ENCODE assay signal across 18 cellular contexts in genomic region chr15:40122239-40122638, GRCh38.
"Had no signal": no experiment of that assay in that cellular context is flagged by ENCODE, and none has a peak within 500 bp of the region (broad histone marks: within the 10 kb centered on the region; RNA-seq: fewer than 3 reads in every experiment).

No MANE protein-coding gene starts in this region.

- H3K36me3 Mint-ChIP-seq: activated naive CD4-positive, alpha-beta T cell treated with anti-CD3 and anti-CD28 coated beads, Interleukin-2, amount 50 U/mL, for 24 hours; memory B cell had no signal

- H3K79me2 ChIP-seq: hepatocyte had no signal

- H3K4me1 Mint-ChIP-seq: activated naive CD4-positive, alpha-beta T cell treated with anti-CD3 and anti-CD28 coated beads, Interleukin-2, amount 50 U/mL, for 24 hours; memory B cell; stimulated activated naive CD8-positive, alpha-beta T cell treated with anti-CD3 and anti-CD28 coated beads, Interleukin-15, amount 100 ng/mL, for 72 hours; T-helper 17 cell had no signal

- ATAC-seq: stimulated activated naive CD8-positive, alpha-beta T cell treated with anti-CD3 and anti-CD28 coated beads, Interleukin-15, amount 100 ng/mL, for 72 hours; T-helper 17 cell had no signal

- H3K27ac ChIP-seq: hepatocyte, thoracic aorta had no signal

- DNase-seq: activated CD4-positive, alpha-beta T cell treated with anti-CD3 and anti-CD28 coated beads, Interleukin-2, amount 50 U/mL, for 1 hour; activated CD4-positive, CD25-positive, alpha-beta regulatory T cell; activated effector memory CD4-positive, alpha-beta T cell treated with Interleukin-2 at 50 U/mL for 16 hours; activated T-cell treated with anti-CD3 and anti-CD28 coated beads, Interleukin-2, amount 50 U/mL, for 24 hours; central memory CD4-positive, alpha-beta T cell; effector CD8-positive, alpha-beta T cell; nephron progenitor cell; stimulated activated CD4-positive, alpha-beta T cell treated with anti-CD3 and anti-CD28 coated beads, Interleukin-4, amount 100 ng/mL, for 24 hours; stimulated activated naive CD8-positive, alpha-beta T cell treated with anti-CD3 and anti-CD28 coated beads, Interleukin-15, amount 100 ng/mL, for 72 hours; T-helper 17 cell had no signal

- H3K4me3 Mint-ChIP-seq: activated naive CD4-positive, alpha-beta T cell treated with anti-CD3 and anti-CD28 coated beads, Interleukin-2, amount 50 U/mL, for 24 hours; activated T-cell treated with anti-CD3 and anti-CD28 coated beads, Interleukin-2, amount 50 U/mL, for 24 hours; memory B cell; nephron progenitor cell; stimulated activated naive CD8-positive, alpha-beta T cell treated with anti-CD3 and anti-CD28 coated beads, Interleukin-15, amount 100 ng/mL, for 72 hours; T-helper 17 cell had no signal

- FAIRE-seq: frontal cortex, TTC549, urothelium cell line had no signal

- H3K9me3 ChIP-seq: thoracic aorta had no signal

- H3K27me3 ChIP-seq: hepatocyte had no signal

- H3K27me3 Mint-ChIP-seq: activated naive CD4-positive, alpha-beta T cell treated with anti-CD3 and anti-CD28 coated beads, Interleukin-2, amount 50 U/mL, for 24 hours; activated T-cell treated with anti-CD3 and anti-CD28 coated beads, Interleukin-2, amount 50 U/mL, for 24 hours; stimulated activated naive CD8-positive, alpha-beta T cell treated with anti-CD3 and anti-CD28 coated beads, Interleukin-15, amount 100 ng/mL, for 72 hours had no signal

- H3K27ac Mint-ChIP-seq: activated naive CD4-positive, alpha-beta T cell treated with anti-CD3 and anti-CD28 coated beads, Interleukin-2, amount 50 U/mL, for 24 hours; activated T-cell treated with anti-CD3 and anti-CD28 coated beads, Interleukin-2, amount 50 U/mL, for 24 hours; memory B cell; nephron progenitor cell; stimulated activated naive CD8-positive, alpha-beta T cell treated with anti-CD3 and anti-CD28 coated beads, Interleukin-15, amount 100 ng/mL, for 72 hours; T-helper 17 cell had no signal

- H2AFZ ChIP-seq: hepatocyte had no signal

- H3K36me3 ChIP-seq: thoracic aorta had no signal

- H3K9me3 Mint-ChIP-seq: activated naive CD4-positive, alpha-beta T cell treated with anti-CD3 and anti-CD28 coated beads, Interleukin-2, amount 50 U/mL, for 24 hours; activated T-cell treated with anti-CD3 and anti-CD28 coated beads, Interleukin-2, amount 50 U/mL, for 24 hours; memory B cell; nephron progenitor cell; stimulated activated naive CD8-positive, alpha-beta T cell treated with anti-CD3 and anti-CD28 coated beads, Interleukin-15, amount 100 ng/mL, for 72 hours had no signal

- H3K4me3 ChIP-seq: coronary artery, hepatocyte, thoracic aorta had no signal

- H3K4me2 ChIP-seq: hepatocyte had no signal
